11 cellular contexts compared by ENCODE assay signal in genomic region chr6:4577406-4577805, GRCh38.
A peak's percentile ranks its signal among the peaks of the same experiment; 100 is the strongest.
DNase-seq lines count a peak whose midpoint lies in the region; ATAC-seq and TF ChIP-seq lines count a peak whose summit lies in the region.
"Had no signal": no experiment of that assay in that cellular context is flagged by ENCODE, and none has a peak within 500 bp of the region (broad histone marks: within the 10 kb centered on the region; RNA-seq: fewer than 3 reads in every experiment).

No MANE protein-coding gene starts in this region.

- H3K9me3 Mint-ChIP-seq in activated naive CD4-positive, alpha-beta T cell treated with anti-CD3 and anti-CD28 coated beads, Interleukin-2, amount 50 U/mL, for 72 hours, result peaks cover 0 to 7% of the 10 kb centered on the region in 2 donors
- peaks cover 1% of the 10 kb centered on the region for H3K9me3 Mint-ChIP-seq in activated naive CD4-positive, alpha-beta T cell treated with anti-CD3 and anti-CD28 coated beads, Interleukin-2, amount 10 ng/mL, durations not matched to agents 7 days and 5 days
- H3K9me3 Mint-ChIP-seq: activated T-helper 17 cell treated with anti-CD3 and anti-CD28 coated beads, Interleukin-2, amount 50 U/mL, for 72 hours had no signal

- no peak overlapping the region for H3K4me2 ChIP-seq in MM.1S (ENCODE audit: low read depth, low read length)

- H2AFZ ChIP-seq in MM.1S (ENCODE audit: low read length), result no peak overlapping the region

- peak in 2 of 4 donors; percentile 71 to 74 for TF ChIP-seq EP300 in sigmoid colon (IDR thresholded peaks at IDR 0.05)

- peaks cover 0 to 20% (median 16%) of the 10 kb centered on the region in 4 donors for H3K4me1 ChIP-seq in sigmoid colon
- no peaks in the 10 kb centered on the region for H3K4me1 ChIP-seq in MM.1S (ENCODE audit: low read length)

- no peak overlapping the region for H3K4me3 Mint-ChIP-seq in activated naive CD4-positive, alpha-beta T cell treated with anti-CD3 and anti-CD28 coated beads, Interleukin-2, amount 10 ng/mL, durations not matched to agents 7 days and 5 days
- H3K4me3 Mint-ChIP-seq: activated T-helper 17 cell treated with anti-CD3 and anti-CD28 coated beads, Interleukin-2, amount 50 U/mL, for 72 hours had no signal

- TF ChIP-seq CTCF in fibroblast of villous mesenchyme (IDR thresholded peaks at IDR 0.05; ENCODE audit: insufficient read depth, low read depth, low read length), result no peak
- TF ChIP-seq CTCF in sigmoid colon (IDR thresholded peaks at IDR 0.05), result no peak
- no peak for TF ChIP-seq CTCF in MM.1S (IDR thresholded peaks at IDR 0.05; ENCODE audit: low read length)

- no peaks in the 10 kb centered on the region for H4K20me1 ChIP-seq in MM.1S (ENCODE audit: insufficient read depth, low read length)

- CTCF ChIA-PET in activated naive CD4-positive, alpha-beta T cell treated with anti-CD3 and anti-CD28 coated beads, Interleukin-2, amount 10 ng/mL, durations not matched to agents 7 days and 5 days (lab: Charles Lee), result no interaction called here

- DNase-seq in EL (peak; percentile 85), amniotic stem cell (lab: John Stamatoyannopoulos, UW) (peak; percentile 48), fibroblast of villous mesenchyme (ENCODE audit: low read depth) (peak; percentile 98), sigmoid colon (no peak), MM.1S (no peak)
- DNase-seq in activated naive CD4-positive, alpha-beta T cell treated with anti-CD3 and anti-CD28 coated beads, Interleukin-2, amount 50 U/mL, for 72 hours (ENCODE audit: low spot score in 2 of 2), result no peak
- DNase-seq in activated naive CD4-positive, alpha-beta T cell treated with anti-CD3 and anti-CD28 coated beads, Interleukin-2, amount 10 ng/mL, durations not matched to agents 7 days and 5 days, result no peak
- DNase-seq: activated CD4-positive, alpha-beta T cell treated with anti-CD3 and anti-CD28 coated beads for 1 hour; SHP77 had no signal

- H3K9me2 ChIP-seq in MM.1S (replicated peaks; ENCODE audit: insufficient read depth, low read length), result no peaks in the 10 kb centered on the region

- no peaks in the 10 kb centered on the region for H3F3A ChIP-seq in MM.1S (ENCODE audit: insufficient read depth, low read length)

- no peaks in the 10 kb centered on the region for H3K36me3 Mint-ChIP-seq in activated naive CD4-positive, alpha-beta T cell treated with anti-CD3 and anti-CD28 coated beads, Interleukin-2, amount 50 U/mL, for 72 hours
- no peaks in the 10 kb centered on the region for H3K36me3 Mint-ChIP-seq in activated naive CD4-positive, alpha-beta T cell treated with anti-CD3 and anti-CD28 coated beads, Interleukin-2, amount 10 ng/mL, durations not matched to agents 7 days and 5 days

- H3K27ac ChIP-seq in sigmoid colon (peak overlapping the region; percentile 3 to 59 (median 56)), MM.1S (ENCODE audit: low read length) (no peak overlapping the region)

- no peak overlapping the region for H3K27ac Mint-ChIP-seq in activated naive CD4-positive, alpha-beta T cell treated with anti-CD3 and anti-CD28 coated beads, Interleukin-2, amount 50 U/mL, for 72 hours
- H3K27ac Mint-ChIP-seq in activated naive CD4-positive, alpha-beta T cell treated with anti-CD3 and anti-CD28 coated beads, Interleukin-2, amount 10 ng/mL, durations not matched to agents 7 days and 5 days, result no peak overlapping the region
- H3K27ac Mint-ChIP-seq: activated T-helper 17 cell treated with anti-CD3 and anti-CD28 coated beads, Interleukin-2, amount 50 U/mL, for 72 hours had no signal

- intact Hi-C loops in sigmoid colon (cut with DNase I), result loop anchor here (5.0 kb wide), 1 partner anchor 225 kb away; no protein-coding TSS in a partner anchor

- no peaks in the 10 kb centered on the region for H3K27me3 Mint-ChIP-seq in activated naive CD4-positive, alpha-beta T cell treated with anti-CD3 and anti-CD28 coated beads, Interleukin-2, amount 10 ng/mL, durations not matched to agents 7 days and 5 days

- no peak for ATAC-seq in GM18519 (IDR thresholded peaks at IDR 0.05; ENCODE audit: low FRiP score, unreplicated experiment)
- no peak for ATAC-seq in activated naive CD4-positive, alpha-beta T cell treated with anti-CD3 and anti-CD28 coated beads, Interleukin-2, amount 50 U/mL, for 72 hours
- ATAC-seq: activated T-helper 17 cell treated with anti-CD3 and anti-CD28 coated beads, Interleukin-2, amount 50 U/mL, for 72 hours had no signal

- no peaks in the 10 kb centered on the region for H3K4me1 Mint-ChIP-seq in activated naive CD4-positive, alpha-beta T cell treated with anti-CD3 and anti-CD28 coated beads, Interleukin-2, amount 10 ng/mL, durations not matched to agents 7 days and 5 days
- H3K4me1 Mint-ChIP-seq: activated T-helper 17 cell treated with anti-CD3 and anti-CD28 coated beads, Interleukin-2, amount 50 U/mL, for 72 hours had no signal

- H3K79me2 ChIP-seq in MM.1S (ENCODE audit: low read length), result no peaks in the 10 kb centered on the region

- no peaks in the 10 kb centered on the region for H3K36me3 ChIP-seq in sigmoid colon
- H3K36me3 ChIP-seq in MM.1S (replicated peaks; ENCODE audit: insufficient read depth, low read length), result no peaks in the 10 kb centered on the region

- H3K4me3 ChIP-seq in fibroblast of villous mesenchyme (ENCODE audit: low read depth, low read length), result no peak overlapping the region
- H3K4me3 ChIP-seq in sigmoid colon, result no peak overlapping the region
- H3K4me3 ChIP-seq in MM.1S (ENCODE audit: low read length), result no peak overlapping the region

- H3K27me3 ChIP-seq in sigmoid colon (no peaks in the 10 kb centered on the region), MM.1S (replicated peaks; ENCODE audit: insufficient read depth, low read length) (no peaks in the 10 kb centered on the region)

- peaks cover 0 to 4% (median 0%) of the 10 kb centered on the region in 4 donors for H3K9me3 ChIP-seq in sigmoid colon
- H3K9me3 ChIP-seq in MM.1S (replicated peaks; ENCODE audit: insufficient read depth, low read length), result no peaks in the 10 kb centered on the region

- H3K9ac ChIP-seq in MM.1S (ENCODE audit: low read length), result no peak overlapping the region

- WGBS in sigmoid colon, 2 donors, result 19 to 59% methylated on average over 2 of the region's 2 CpGs

- no peak for TF ChIP-seq POLR2A in sigmoid colon (IDR thresholded peaks at IDR 0.05)

Comparison
In these comparisons a context has a peak if more than half of its experiments do, and no peak if none do; other contexts are left out.
1. DNase-seq: peak in EL (single experiment), amniotic stem cell (single experiment) and fibroblast of villous mesenchyme (single experiment); none in sigmoid colon (single experiment), MM.1S (single experiment), activated naive CD4-positive, alpha-beta T cell treated with anti-CD3 and anti-CD28 coated beads, Interleukin-2, amount 50 U/mL, for 72 hours (0 of 2) and activated naive CD4-positive, alpha-beta T cell treated with anti-CD3 and anti-CD28 coated beads, Interleukin-2, amount 10 ng/mL, durations not matched to agents 7 days and 5 days (single experiment).